ENCODE assay signal across 1 cellular context in genomic region chr6:147204060-147204785, GRCh38.
TF ChIP-seq lines count a peak whose summit lies in the region.

TSS of gene STXBP5 (plus strand) at chr6:147204417. CDS start at chr6:147204533, 116 bp downstream.

TF ChIP-seq in K562, 482 proteins besides CTCF, POLR2A, EP300 and RAD21 (continued from another document):
- TF ChIP-seq, protein P1, sequence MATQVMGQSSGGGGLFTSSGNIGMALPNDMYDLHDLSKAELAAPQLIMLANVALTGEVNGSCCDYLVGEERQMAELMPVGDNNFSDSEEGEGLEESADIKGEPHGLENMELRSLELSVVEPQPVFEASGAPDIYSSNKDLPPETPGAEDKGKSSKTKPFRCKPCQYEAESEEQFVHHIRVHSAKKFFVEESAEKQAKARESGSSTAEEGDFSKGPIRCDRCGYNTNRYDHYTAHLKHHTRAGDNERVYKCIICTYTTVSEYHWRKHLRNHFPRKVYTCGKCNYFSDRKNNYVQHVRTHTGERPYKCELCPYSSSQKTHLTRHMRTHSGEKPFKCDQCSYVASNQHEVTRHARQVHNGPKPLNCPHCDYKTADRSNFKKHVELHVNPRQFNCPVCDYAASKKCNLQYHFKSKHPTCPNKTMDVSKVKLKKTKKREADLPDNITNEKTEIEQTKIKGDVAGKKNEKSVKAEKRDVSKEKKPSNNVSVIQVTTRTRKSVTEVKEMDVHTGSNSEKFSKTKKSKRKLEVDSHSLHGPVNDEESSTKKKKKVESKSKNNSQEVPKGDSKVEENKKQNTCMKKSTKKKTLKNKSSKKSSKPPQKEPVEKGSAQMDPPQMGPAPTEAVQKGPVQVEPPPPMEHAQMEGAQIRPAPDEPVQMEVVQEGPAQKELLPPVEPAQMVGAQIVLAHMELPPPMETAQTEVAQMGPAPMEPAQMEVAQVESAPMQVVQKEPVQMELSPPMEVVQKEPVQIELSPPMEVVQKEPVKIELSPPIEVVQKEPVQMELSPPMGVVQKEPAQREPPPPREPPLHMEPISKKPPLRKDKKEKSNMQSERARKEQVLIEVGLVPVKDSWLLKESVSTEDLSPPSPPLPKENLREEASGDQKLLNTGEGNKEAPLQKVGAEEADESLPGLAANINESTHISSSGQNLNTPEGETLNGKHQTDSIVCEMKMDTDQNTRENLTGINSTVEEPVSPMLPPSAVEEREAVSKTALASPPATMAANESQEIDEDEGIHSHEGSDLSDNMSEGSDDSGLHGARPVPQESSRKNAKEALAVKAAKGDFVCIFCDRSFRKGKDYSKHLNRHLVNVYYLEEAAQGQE (CRISPR knock-in tag; IDR thresholded peaks at IDR 0.05; ENCODE audit: low read depth) = no peak
- peak; percentile 72 for TF ChIP-seq SAP30 (IDR thresholded peaks at IDR 0.05; ENCODE audit: borderline replicate concordance, insufficient read depth, low read depth, low read length, poor library complexity, severe bottlenecking)
- TF ChIP-seq TEAD1 (CRISPR knock-in tag; IDR thresholded peaks at IDR 0.05) = no peak
- no peak for TF ChIP-seq SMARCC2 (IDR thresholded peaks at IDR 0.05; ENCODE audit: low read depth)
- TF ChIP-seq PHF8 (IDR thresholded peaks at IDR 0.05; ENCODE audit: borderline replicate concordance, low read length) = 0 out of 2 replicates have a peak, but pooled peaks have one; percentile 11
- no peak for TF ChIP-seq NR3C1 (CRISPR knock-in tag; IDR thresholded peaks at IDR 0.05)
- TF ChIP-seq TFAP4 (CRISPR knock-in tag; IDR thresholded peaks at IDR 0.05; ENCODE audit: borderline replicate concordance) = peak; percentile 69; the same call in 1 of the 2 replicates
- TF ChIP-seq FUS (optimal IDR thresholded peaks at IDR 0.05; ENCODE audit: low read depth, low read length) = peak; percentile 9
- 0 out of 2 replicates have a peak, but pooled peaks have one; percentile 72 for TF ChIP-seq CBX1 (IDR thresholded peaks at IDR 0.05; ENCODE audit: low read depth)
- no peak for TF ChIP-seq EZH2 (IDR thresholded peaks at IDR 0.05; ENCODE audit: borderline replicate concordance, low read depth, low read length)
- no peak for TF ChIP-seq PATZ1 (CRISPR knock-in tag; IDR thresholded peaks at IDR 0.05; ENCODE audit: borderline replicate concordance)
- TF ChIP-seq CREB3L1 (IDR thresholded peaks at IDR 0.05; ENCODE audit: borderline replicate concordance, low read depth) = no peak
- TF ChIP-seq AFF4 (CRISPR knock-in tag; IDR thresholded peaks at IDR 0.05) = peak; percentile 85; the same call in 1 of the 2 replicates
- TF ChIP-seq MTA1 (IDR thresholded peaks at IDR 0.05; ENCODE audit: borderline replicate concordance) = peak; percentile 46; the same call in 1 of the 2 replicates
- peak; percentile 26; the same call in 1 of the 2 replicates for TF ChIP-seq ZBTB1 (CRISPR knock-in tag; IDR thresholded peaks at IDR 0.05; ENCODE audit: borderline replicate concordance, low read depth)
- TF ChIP-seq JUNB (CRISPR knock-in tag; conservative IDR thresholded peaks at IDR 0.05) = 0 out of 2 replicates have a peak, but pooled peaks have one; percentile 17
- no peak for TF ChIP-seq ZNF280B (CRISPR knock-in tag; IDR thresholded peaks at IDR 0.05)
- no peak for TF ChIP-seq MYBL2 (IDR thresholded peaks at IDR 0.05; ENCODE audit: low read depth)
- TF ChIP-seq MYBL2 (CRISPR knock-in tag; IDR thresholded peaks at IDR 0.05; ENCODE audit: borderline replicate concordance) = no peak
- TF ChIP-seq ILK (tag; IDR thresholded peaks at IDR 0.05; ENCODE audit: borderline replicate concordance, low read depth) = no peak
- no peak for TF ChIP-seq KDM4B (IDR thresholded peaks at IDR 0.05; ENCODE audit: borderline replicate concordance in 2 of 2, low read depth in 1 of 2)
- peak; percentile 46 for TF ChIP-seq TAF9B (IDR thresholded peaks at IDR 0.05; ENCODE audit: partially characterized antibody)
- TF ChIP-seq ETV6 (IDR thresholded peaks at IDR 0.05; ENCODE audit: borderline replicate concordance in 1 of 2, low read depth in 2 of 2, low read length in 1 of 2) = peak; percentile 61 to 75; a peak in 2 of 4 replicates
- TF ChIP-seq ETV6 (CRISPR knock-in tag; IDR thresholded peaks at IDR 0.05; ENCODE audit: borderline replicate concordance) = peak; percentile 6; the same call in 1 of the 2 replicates
- TF ChIP-seq ELF2 (CRISPR knock-in tag; IDR thresholded peaks at IDR 0.05) = peak; percentile 46
- TF ChIP-seq, protein P2, sequence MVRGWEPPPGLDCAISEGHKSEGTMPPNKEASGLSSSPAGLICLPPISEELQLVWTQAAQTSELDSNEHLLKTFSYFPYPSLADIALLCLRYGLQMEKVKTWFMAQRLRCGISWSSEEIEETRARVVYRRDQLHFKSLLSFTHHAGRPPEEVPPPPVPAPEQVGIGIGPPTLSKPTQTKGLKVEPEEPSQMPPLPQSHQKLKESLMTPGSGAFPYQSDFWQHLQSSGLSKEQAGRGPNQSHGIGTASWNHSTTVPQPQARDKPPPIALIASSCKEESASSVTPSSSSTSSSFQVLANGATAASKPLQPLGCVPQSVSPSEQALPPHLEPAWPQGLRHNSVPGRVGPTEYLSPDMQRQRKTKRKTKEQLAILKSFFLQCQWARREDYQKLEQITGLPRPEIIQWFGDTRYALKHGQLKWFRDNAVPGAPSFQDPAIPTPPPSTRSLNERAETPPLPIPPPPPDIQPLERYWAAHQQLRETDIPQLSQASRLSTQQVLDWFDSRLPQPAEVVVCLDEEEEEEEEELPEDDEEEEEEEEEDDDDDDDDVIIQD (CRISPR knock-in tag; IDR thresholded peaks at IDR 0.05) = no peak
- TF ChIP-seq LARP7 (IDR thresholded peaks at IDR 0.05) = 0 out of 2 replicates have a peak, but pooled peaks have one; percentile 53
- no peak for TF ChIP-seq HEY1 (CRISPR knock-in tag; IDR thresholded peaks at IDR 0.05; ENCODE audit: borderline replicate concordance)
- TF ChIP-seq RB1 (IDR thresholded peaks at IDR 0.05; ENCODE audit: low read depth) = 0 out of 2 replicates have a peak, but pooled peaks have one; percentile 39
- no peak for TF ChIP-seq HMGN3 (IDR thresholded peaks at IDR 0.05; ENCODE audit: borderline replicate concordance, extremely low read depth, insufficient read length, low read depth, low read length)
- no peak for TF ChIP-seq DIDO1 (tag; IDR thresholded peaks at IDR 0.05; ENCODE audit: low read depth)
- no peak; the same call in 1 of the 2 replicates for TF ChIP-seq E2F3 (CRISPR knock-in tag; IDR thresholded peaks at IDR 0.05)
- TF ChIP-seq RERE (CRISPR knock-in tag; IDR thresholded peaks at IDR 0.05; ENCODE audit: borderline replicate concordance) = peak; percentile 61; the same call in 1 of the 2 replicates
- 0 out of 2 replicates have a peak, but pooled peaks have one; percentile 36 for TF ChIP-seq FOXK1 (CRISPR knock-in tag; IDR thresholded peaks at IDR 0.05; ENCODE audit: borderline replicate concordance)
